17 cellular contexts compared by ENCODE assay signal in genomic region chr14:30854492-30854891, GRCh38. TPM values are rescaled to one million over a fixed set of nuclear protein-coding genes. Genes with fewer than 3 reads are reported as not detected.
DNase-seq lines count a peak whose midpoint lies in the region; ATAC-seq and FAIRE-seq lines count a peak whose summit lies in the region.
"Had no signal": no experiment of that assay in that cellular context is flagged by ENCODE, and none has a peak within 500 bp of the region (broad histone marks: within the 10 kb centered on the region; RNA-seq: fewer than 3 reads in every experiment).

No MANE protein-coding gene starts in this region.

- no peak overlapping the region for H3K27ac Mint-ChIP-seq in activated T-cell treated with anti-CD3 and anti-CD28 coated beads, Interleukin-2, amount 50 U/mL, for 72 hours
- no peak overlapping the region for H3K27ac Mint-ChIP-seq in stimulated activated effector memory CD8-positive, alpha-beta T cell treated with anti-CD3 and anti-CD28 coated beads, Interleukin-12 subunit alpha, Interleukin-12 subunit beta, amount 100 ng/mL, for 72 hours
- H3K27ac Mint-ChIP-seq: CD14-positive monocyte; natural killer cell treated with Interleukin-12 subunit alpha and Interleukin-12 subunit beta and Interleukin-15 and Interleukin-18, amount 100 ng/mL, for 72 hours had no signal

- no peak for FAIRE-seq in urothelium cell line (lab: Jason Lieb, UNC)

- peaks cover 27% of the 10 kb centered on the region for H3K4me1 Mint-ChIP-seq in activated T-cell treated with anti-CD3 and anti-CD28 coated beads, Interleukin-2, amount 50 U/mL, for 72 hours (ENCODE audit: low read depth)
- H3K4me1 Mint-ChIP-seq in stimulated activated effector memory CD8-positive, alpha-beta T cell treated with anti-CD3 and anti-CD28 coated beads, Interleukin-12 subunit alpha, Interleukin-12 subunit beta, amount 100 ng/mL, for 72 hours: peaks cover 9% of the 10 kb centered on the region
- H3K4me1 Mint-ChIP-seq: central memory CD8-positive, alpha-beta T cell had no signal

- ATAC-seq in activated T-cell treated with anti-CD3 and anti-CD28 coated beads, Interleukin-2, amount 50 U/mL, for 72 hours (replicated peaks in 1 of 2): peak; percentile 65 to 69
- ATAC-seq in GM21447 (IDR thresholded peaks at IDR 0.05; ENCODE audit: unreplicated experiment): peak; percentile 42
- ATAC-seq in HG03159 (IDR thresholded peaks at IDR 0.05; ENCODE audit: unreplicated experiment): peak; percentile 44
- peak; percentile 67 for ATAC-seq in stimulated activated effector memory CD8-positive, alpha-beta T cell treated with anti-CD3 and anti-CD28 coated beads, Interleukin-12 subunit alpha, Interleukin-12 subunit beta, amount 100 ng/mL, for 72 hours
- ATAC-seq in HG03460 (IDR thresholded peaks at IDR 0.05; ENCODE audit: unreplicated experiment): no peak
- ATAC-seq: natural killer cell treated with Interleukin-12 subunit alpha and Interleukin-12 subunit beta and Interleukin-15 and Interleukin-18, amount 100 ng/mL, for 72 hours had no signal

- no peaks in the 10 kb centered on the region for H3K9me3 Mint-ChIP-seq in activated T-cell treated with anti-CD3 and anti-CD28 coated beads, Interleukin-2, amount 50 U/mL, for 72 hours
- H3K9me3 Mint-ChIP-seq in stimulated activated effector memory CD8-positive, alpha-beta T cell treated with anti-CD3 and anti-CD28 coated beads, Interleukin-12 subunit alpha, Interleukin-12 subunit beta, amount 100 ng/mL, for 72 hours: no peaks in the 10 kb centered on the region
- H3K9me3 Mint-ChIP-seq: central memory CD8-positive, alpha-beta T cell; natural killer cell treated with Interleukin-12 subunit alpha and Interleukin-12 subunit beta and Interleukin-15 and Interleukin-18, amount 100 ng/mL, for 72 hours had no signal

- DNase-seq in activated T-cell treated with anti-CD3 and anti-CD28 coated beads, Interleukin-2, amount 50 U/mL, for 72 hours: peak; percentile 7 to 8
- DNase-seq in activated T-cell treated with anti-CD3 and anti-CD28 coated beads for 4 hours (no peak), globus pallidus (ENCODE audit: low spot score) (no peak), urothelium cell line (ENCODE audit: low spot score) (no peak)
- DNase-seq in stimulated activated effector memory CD8-positive, alpha-beta T cell treated with anti-CD3 and anti-CD28 coated beads, Interleukin-12 subunit alpha, Interleukin-12 subunit beta, amount 100 ng/mL, for 72 hours (ENCODE audit: low spot score in 2 of 2): no peak
- DNase-seq: activated CD4-positive, alpha-beta T cell treated with anti-CD3 and anti-CD28 coated beads, Interleukin-2, amount 50 U/mL, for 4 hours; activated T-cell treated with anti-CD3 and anti-CD28 coated beads, Interleukin-2, amount 50 U/mL, for 48 hours; NCI-H2107; stimulated activated CD4-positive, alpha-beta T cell treated with anti-CD3 and anti-CD28 coated beads, Interleukin-12 subunit alpha, Interleukin-12 subunit beta, amount 100 ng/mL, for 4 hours; stimulated activated naive CD4-positive, alpha-beta T cell treated with Interleukin-2 at 50 U/mL for 16 hours had no signal

- H3K27me3 Mint-ChIP-seq in activated T-cell treated with anti-CD3 and anti-CD28 coated beads, Interleukin-2, amount 50 U/mL, for 72 hours (ENCODE audit: low read depth): peaks cover 62% of the 10 kb centered on the region

- no peaks in the 10 kb centered on the region for H3K36me3 Mint-ChIP-seq in activated T-cell treated with anti-CD3 and anti-CD28 coated beads, Interleukin-2, amount 50 U/mL, for 72 hours (ENCODE audit: insufficient read depth in 2 of 2)
- H3K36me3 Mint-ChIP-seq in stimulated activated effector memory CD8-positive, alpha-beta T cell treated with anti-CD3 and anti-CD28 coated beads, Interleukin-12 subunit alpha, Interleukin-12 subunit beta, amount 100 ng/mL, for 72 hours: no peaks in the 10 kb centered on the region
- H3K36me3 Mint-ChIP-seq: CD14-positive monocyte; memory B cell; natural killer cell treated with Interleukin-12 subunit alpha and Interleukin-12 subunit beta and Interleukin-15 and Interleukin-18, amount 100 ng/mL, for 72 hours had no signal

- no peak overlapping the region for H3K4me3 Mint-ChIP-seq in activated T-cell treated with anti-CD3 and anti-CD28 coated beads, Interleukin-2, amount 50 U/mL, for 72 hours
- no peak overlapping the region for H3K4me3 Mint-ChIP-seq in stimulated activated effector memory CD8-positive, alpha-beta T cell treated with anti-CD3 and anti-CD28 coated beads, Interleukin-12 subunit alpha, Interleukin-12 subunit beta, amount 100 ng/mL, for 72 hours
- H3K4me3 Mint-ChIP-seq: CD14-positive monocyte; central memory CD8-positive, alpha-beta T cell; natural killer cell treated with Interleukin-12 subunit alpha and Interleukin-12 subunit beta and Interleukin-15 and Interleukin-18, amount 100 ng/mL, for 72 hours had no signal

RNA-seq across cellular contexts. Expression of gene COCH, which starts 19.9 kb away (rescaled TPM):
- total RNA-seq in activated T-cell treated with anti-CD3 and anti-CD28 coated beads, Interleukin-2, amount 50 U/mL, for 72 hours: 1 to 10 TPM; 1.6 to 2.3 TPM

Comparison
In these comparisons a context has a peak if more than half of its experiments do, and no peak if none do; other contexts are left out.
1. DNase-seq: peak in activated T-cell treated with anti-CD3 and anti-CD28 coated beads, Interleukin-2, amount 50 U/mL, for 72 hours (2 of 2); none in activated T-cell treated with anti-CD3 and anti-CD28 coated beads for 4 hours (single experiment), stimulated activated effector memory CD8-positive, alpha-beta T cell treated with anti-CD3 and anti-CD28 coated beads, Interleukin-12 subunit alpha, Interleukin-12 subunit beta, amount 100 ng/mL, for 72 hours (0 of 2), globus pallidus (single experiment) and urothelium cell line (single experiment).